ENCODE assay signal across 25 cellular contexts in the genomic region with DNA sequence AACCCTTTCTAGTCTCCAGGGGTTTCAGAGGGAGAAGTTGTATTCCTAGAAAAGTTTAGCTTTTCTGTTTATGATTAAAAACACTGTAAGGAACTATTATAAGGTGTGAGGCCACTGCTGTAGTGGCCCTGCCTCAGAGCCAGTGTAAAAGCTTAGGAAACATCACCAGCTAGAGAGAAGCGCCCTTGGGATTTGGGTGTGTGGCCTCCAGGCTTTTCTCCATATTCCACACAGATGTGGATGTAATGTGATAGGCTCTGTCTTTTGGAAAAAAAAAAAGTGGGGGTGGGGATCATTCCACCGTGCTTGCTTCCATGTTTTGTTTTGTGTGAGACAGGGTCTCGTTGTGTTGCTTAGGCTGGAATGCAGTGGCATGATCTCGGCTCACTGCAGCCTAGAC.
"Had no signal": no experiment of that assay in that cellular context is flagged by ENCODE, and none has a peak within 500 bp of the region (broad histone marks: within the 10 kb centered on the region; RNA-seq: fewer than 3 reads in every experiment).

No MANE protein-coding gene starts in this region.

- H3K27ac ChIP-seq: foreskin keratinocyte, left lung, lower lobe of right lung, right lobe of liver, testis, transverse colon, WERI-Rb-1 had no signal

- H3K4me3 ChIP-seq: left lung, lower lobe of right lung, right lobe of liver, testis, transverse colon had no signal

- H3K9me3 ChIP-seq: left lung, lower lobe of right lung, right lobe of liver, testis, transverse colon had no signal

- H3K27ac Mint-ChIP-seq: activated CD8-positive, alpha-beta memory T cell treated with anti-CD3 and anti-CD28 coated beads, Interleukin-2, amount 10 ng/mL, durations not matched to agents 7 days and 5 days; activated CD8-positive, alpha-beta T cell treated with anti-CD3 and anti-CD28 coated beads, Interleukin-2, amount 10 ng/mL, durations not matched to agents 7 days and 5 days; activated naive CD4-positive, alpha-beta T cell treated with anti-CD3 and anti-CD28 coated beads, Interleukin-2, amount 50 U/mL, for 72 hours; activated T-cell treated with anti-CD3 and anti-CD28 coated beads, Interleukin-2, amount 50 U/mL, for 72 hours; natural killer cell treated with Interleukin-12 subunit alpha and Interleukin-12 subunit beta and Interleukin-15 and Interleukin-18, amount 100 ng/mL, for 72 hours had no signal

- H3K27me3 Mint-ChIP-seq: activated CD8-positive, alpha-beta memory T cell treated with anti-CD3 and anti-CD28 coated beads, Interleukin-2, amount 10 ng/mL, durations not matched to agents 7 days and 5 days; central memory CD8-positive, alpha-beta T cell; natural killer cell treated with Interleukin-12 subunit alpha and Interleukin-12 subunit beta and Interleukin-15 and Interleukin-18, amount 100 ng/mL, for 72 hours; T-helper 17 cell had no signal

- H3K4me3 Mint-ChIP-seq: activated CD8-positive, alpha-beta memory T cell treated with anti-CD3 and anti-CD28 coated beads, Interleukin-2, amount 10 ng/mL, durations not matched to agents 7 days and 5 days; activated CD8-positive, alpha-beta T cell treated with anti-CD3 and anti-CD28 coated beads, Interleukin-2, amount 10 ng/mL, durations not matched to agents 7 days and 5 days; activated T-cell treated with anti-CD3 and anti-CD28 coated beads, Interleukin-2, amount 50 U/mL, for 72 hours; central memory CD8-positive, alpha-beta T cell; natural killer cell treated with Interleukin-12 subunit alpha and Interleukin-12 subunit beta and Interleukin-15 and Interleukin-18, amount 100 ng/mL, for 72 hours; T-helper 17 cell had no signal

- H3K9me3 Mint-ChIP-seq: activated naive CD4-positive, alpha-beta T cell treated with anti-CD3 and anti-CD28 coated beads, Interleukin-2, amount 50 U/mL, for 72 hours; activated T-cell treated with anti-CD3 and anti-CD28 coated beads, Interleukin-2, amount 50 U/mL, for 72 hours; central memory CD8-positive, alpha-beta T cell; natural killer cell treated with Interleukin-12 subunit alpha and Interleukin-12 subunit beta and Interleukin-15 and Interleukin-18, amount 100 ng/mL, for 72 hours had no signal

- H3K4me1 Mint-ChIP-seq: activated CD8-positive, alpha-beta memory T cell treated with anti-CD3 and anti-CD28 coated beads, Interleukin-2, amount 10 ng/mL, durations not matched to agents 7 days and 5 days had no signal

- DNase-seq: activated CD4-positive, alpha-beta T cell treated with anti-CD3 and anti-CD28 coated beads for 48 hours; activated CD8-positive, alpha-beta memory T cell treated with anti-CD3 and anti-CD28 coated beads, Interleukin-2, amount 10 ng/mL, durations not matched to agents 7 days and 5 days; activated CD8-positive, alpha-beta T cell treated with anti-CD3 and anti-CD28 coated beads, Interleukin-2, amount 10 ng/mL, durations not matched to agents 7 days and 5 days; activated naive CD4-positive, alpha-beta T cell; activated T-cell treated with anti-CD3 and anti-CD28 coated beads, Interleukin-2, amount 50 U/mL, for 72 hours; anterior cingulate cortex; dermis blood vessel endothelial cell; effector CD8-positive, alpha-beta T cell; foreskin keratinocyte; left lung; lower lobe of right lung; mesendoderm; posterior cingulate gyrus; right lobe of liver; stimulated activated CD4-positive, alpha-beta T cell treated with anti-CD3 and anti-CD28 coated beads, Interleukin-2, amount 100 ng/mL, for 48 hours; stimulated activated naive CD8-positive, alpha-beta T cell treated with anti-CD3 and anti-CD28 coated beads, Interleukin-15, Interleukin-2, amounts not matched to agents 100 U/mL and 50 U/mL, for 24 hours; T-helper 17 cell; T1000; testis; transverse colon; WERI-Rb-1 had no signal

- ATAC-seq: activated CD4-positive, CD25-positive, alpha-beta regulatory T cell treated with anti-CD3 and anti-CD28 coated beads, Interleukin-2, amount 50 U/mL, for 24 hours; activated CD8-positive, alpha-beta memory T cell treated with anti-CD3 and anti-CD28 coated beads, Interleukin-2, amount 10 ng/mL, durations not matched to agents 7 days and 5 days; activated CD8-positive, alpha-beta T cell treated with anti-CD3 and anti-CD28 coated beads, Interleukin-2, amount 10 ng/mL, durations not matched to agents 7 days and 5 days; activated naive CD4-positive, alpha-beta T cell treated with anti-CD3 and anti-CD28 coated beads, Interleukin-2, amount 50 U/mL, for 72 hours; activated T-cell treated with anti-CD3 and anti-CD28 coated beads, Interleukin-2, amount 50 U/mL, for 72 hours; foreskin keratinocyte; left lung; lower lobe of right lung; natural killer cell treated with Interleukin-12 subunit alpha and Interleukin-12 subunit beta and Interleukin-15 and Interleukin-18, amount 100 ng/mL, for 72 hours; right lobe of liver; stimulated activated naive CD8-positive, alpha-beta T cell treated with anti-CD3 and anti-CD28 coated beads, Interleukin-15, Interleukin-2, amounts not matched to agents 100 U/mL and 50 U/mL, for 24 hours; T-helper 17 cell had no signal
